Comparison of ENCODE assay signal across 11 cellular contexts in genomic region chr3:106172780-106173179, GRCh38.
DNase-seq lines count a peak whose midpoint lies in the region; ATAC-seq and TF ChIP-seq lines count a peak whose summit lies in the region.
"Had no signal": no experiment of that assay in that cellular context is flagged by ENCODE, and none has a peak within 500 bp of the region (broad histone marks: within the 10 kb centered on the region; RNA-seq: fewer than 3 reads in every experiment).

No MANE protein-coding gene starts in this region.

- H3K36me3 Mint-ChIP-seq in activated CD4-positive, alpha-beta T cell treated with anti-CD3 and anti-CD28 coated beads for 36 hours (ENCODE audit: low read depth), result peaks cover 3% of the 10 kb centered on the region
- H3K36me3 Mint-ChIP-seq in natural killer cell, result no peaks in the 10 kb centered on the region

- no peaks in the 10 kb centered on the region for H3K27me3 Mint-ChIP-seq in activated CD4-positive, alpha-beta T cell treated with anti-CD3 and anti-CD28 coated beads for 36 hours
- no peaks in the 10 kb centered on the region for H3K27me3 Mint-ChIP-seq in natural killer cell (ENCODE audit: low read depth in 2 of 2)

- peak; percentile 16 for ATAC-seq in activated CD4-positive, alpha-beta T cell treated with anti-CD3 and anti-CD28 coated beads for 36 hours
- ATAC-seq in HG02642 (IDR thresholded peaks at IDR 0.05; ENCODE audit: poor library complexity, unreplicated experiment) (peak; percentile 50), natural killer cell (peak; percentile 27 to 65 (median 46)), sciatic nerve (no peak)
- ATAC-seq: K562, Panc1 had no signal

- no peak overlapping the region for H3K4me3 Mint-ChIP-seq in activated CD4-positive, alpha-beta T cell treated with anti-CD3 and anti-CD28 coated beads for 36 hours
- peak overlapping the region; percentile 73 for H3K4me3 Mint-ChIP-seq in natural killer cell

- CTCF ChIA-PET in activated CD4-positive, alpha-beta T cell treated with anti-CD3 and anti-CD28 coated beads for 36 hours (lab: Charles Lee), result no interaction called here

- intact Hi-C loops in activated CD4-positive, alpha-beta T cell treated with anti-CD3 and anti-CD28 coated beads for 36 hours (cut with DNase I, micrococcal nuclease), result loop anchor here (1.0 to 10.0 kb wide), 2 partner anchors 76 to 418 kb away; no protein-coding TSS in a partner anchor
- intact Hi-C loops in natural killer cell (cut with micrococcal nuclease) (loop anchor here (10.0 kb wide), 3 partner anchors 108 to 162 kb away; no protein-coding TSS in a partner anchor), sciatic nerve (cut with DNase I) (no loop called here)

- peaks cover 66% of the 10 kb centered on the region for H3K4me1 Mint-ChIP-seq in activated CD4-positive, alpha-beta T cell treated with anti-CD3 and anti-CD28 coated beads for 36 hours
- H3K4me1 Mint-ChIP-seq in natural killer cell, result peaks cover 43 to 54% of the 10 kb centered on the region in 2 donors

- TF ChIP-seq CTCF in natural killer cell (IDR thresholded peaks at IDR 0.05), result no peak

- H3K27ac Mint-ChIP-seq in activated CD4-positive, alpha-beta T cell treated with anti-CD3 and anti-CD28 coated beads for 36 hours, result no peak overlapping the region
- peak overlapping the region; percentile 67 to 79 for H3K27ac Mint-ChIP-seq in natural killer cell

- no peak overlapping the region for H3K4me3 ChIP-seq in Jurkat, Clone E6-1 (ENCODE audit: low read length)
- H3K4me3 ChIP-seq: K562 had no signal

- POLR2A ChIA-PET in activated CD4-positive, alpha-beta T cell treated with anti-CD3 and anti-CD28 coated beads for 36 hours (lab: Charles Lee), result no interaction called here

- DNase-seq in activated CD4-positive, alpha-beta T cell treated with anti-CD3 and anti-CD28 coated beads for 36 hours, result no peak
- DNase-seq in activated CD4-positive, alpha-beta T cell treated with anti-CD3 and anti-CD28 coated beads for 48 hours, result no peak
- peak; percentile 10 for DNase-seq in Jurkat, Clone E6-1 (ENCODE audit: low read depth, low spot score)
- no peak for DNase-seq in natural killer cell
- DNase-seq in SIG-M5 treated with dmso at 0.1 percent for 504 hours (lab: John Stamatoyannopoulos, UW; ENCODE audit: unreplicated experiment), result no peak
- DNase-seq in sciatic nerve (ENCODE audit: low spot score), result no peak
- DNase-seq in NCI-H2081 treated with DMSO at 0.1 percent for 48 hours (lab: John Stamatoyannopoulos, UW), result no peak
- DNase-seq: stimulated activated naive CD4-positive, alpha-beta T cell had no signal

- H3K9me3 Mint-ChIP-seq in activated CD4-positive, alpha-beta T cell treated with anti-CD3 and anti-CD28 coated beads for 36 hours (ENCODE audit: low read depth), result no peaks in the 10 kb centered on the region
- H3K9me3 Mint-ChIP-seq in natural killer cell, result no peaks in the 10 kb centered on the region
